Comparison of ENCODE assay signal across 1 cellular context in the genomic region with DNA sequence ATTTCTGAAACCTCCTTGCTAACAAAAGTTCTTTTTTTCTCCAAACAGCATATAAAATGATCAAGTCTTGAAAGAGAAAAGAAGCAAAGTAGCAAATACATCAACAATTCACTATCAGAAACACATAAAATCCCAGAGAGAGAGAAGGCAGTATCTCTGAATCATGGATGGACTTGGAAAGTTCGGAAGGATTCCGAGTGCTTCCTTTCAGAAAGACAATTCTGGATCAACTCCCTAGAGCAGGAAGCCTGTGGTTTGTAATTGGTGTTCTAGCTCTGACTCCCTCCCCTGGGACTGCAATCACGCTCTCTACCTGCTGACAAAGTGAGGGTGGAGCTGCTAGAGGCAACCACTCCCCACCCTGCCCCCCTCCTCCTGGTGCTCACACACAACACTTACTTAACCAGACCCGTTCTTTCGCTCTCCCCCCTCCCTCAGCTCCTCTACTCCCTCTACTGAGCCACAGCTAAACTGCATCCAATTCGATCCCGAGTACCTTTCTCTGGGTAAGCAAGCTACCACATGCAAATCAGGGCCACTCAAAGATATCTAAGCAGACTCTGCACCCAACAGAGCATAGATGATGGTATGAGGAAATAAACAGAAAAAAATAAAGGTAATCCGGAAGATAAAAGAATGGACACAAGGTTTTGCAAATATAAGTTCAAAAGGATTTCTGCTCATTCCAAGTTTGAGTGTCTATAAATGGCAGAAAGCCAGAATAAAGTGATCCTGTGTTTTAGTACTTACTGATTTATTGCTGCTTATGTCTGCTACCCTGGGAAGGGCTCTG.
TF ChIP-seq lines count a peak whose summit lies in the region.

A gene (minus strand): TSS at position 235 of the 793 bp plus-strand sequence. CDS start 1,957 bp downstream, outside the sequence.

TF ChIP-seq in HepG2, 621 proteins besides CTCF, POLR2A, EP300 and RAD21 (continued from another document and continues in another):
- TF ChIP-seq, protein P1, sequence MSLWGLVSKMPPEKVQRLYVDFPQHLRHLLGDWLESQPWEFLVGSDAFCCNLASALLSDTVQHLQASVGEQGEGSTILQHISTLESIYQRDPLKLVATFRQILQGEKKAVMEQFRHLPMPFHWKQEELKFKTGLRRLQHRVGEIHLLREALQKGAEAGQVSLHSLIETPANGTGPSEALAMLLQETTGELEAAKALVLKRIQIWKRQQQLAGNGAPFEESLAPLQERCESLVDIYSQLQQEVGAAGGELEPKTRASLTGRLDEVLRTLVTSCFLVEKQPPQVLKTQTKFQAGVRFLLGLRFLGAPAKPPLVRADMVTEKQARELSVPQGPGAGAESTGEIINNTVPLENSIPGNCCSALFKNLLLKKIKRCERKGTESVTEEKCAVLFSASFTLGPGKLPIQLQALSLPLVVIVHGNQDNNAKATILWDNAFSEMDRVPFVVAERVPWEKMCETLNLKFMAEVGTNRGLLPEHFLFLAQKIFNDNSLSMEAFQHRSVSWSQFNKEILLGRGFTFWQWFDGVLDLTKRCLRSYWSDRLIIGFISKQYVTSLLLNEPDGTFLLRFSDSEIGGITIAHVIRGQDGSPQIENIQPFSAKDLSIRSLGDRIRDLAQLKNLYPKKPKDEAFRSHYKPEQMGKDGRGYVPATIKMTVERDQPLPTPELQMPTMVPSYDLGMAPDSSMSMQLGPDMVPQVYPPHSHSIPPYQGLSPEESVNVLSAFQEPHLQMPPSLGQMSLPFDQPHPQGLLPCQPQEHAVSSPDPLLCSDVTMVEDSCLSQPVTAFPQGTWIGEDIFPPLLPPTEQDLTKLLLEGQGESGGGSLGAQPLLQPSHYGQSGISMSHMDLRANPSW (CRISPR knock-in tag; IDR thresholded peaks at IDR 0.05; ENCODE audit: borderline replicate concordance) = peak; percentile 94; the same call in 1 of the 2 replicates
- TF ChIP-seq HNF4G (IDR thresholded peaks at IDR 0.05; ENCODE audit: borderline replicate concordance, low read depth, low read length) (peak; percentile 45; the same call in 1 of the 2 replicates), HNF4G (CRISPR knock-in tag; IDR thresholded peaks at IDR 0.05; ENCODE audit: borderline replicate concordance, low read depth) (peak; percentile 64; the same call in 1 of the 2 replicates), CC2D1A (CRISPR knock-in tag; IDR thresholded peaks at IDR 0.05) (no peak; the same call in 1 of the 2 replicates), BRD4 (CRISPR knock-in tag; IDR thresholded peaks at IDR 0.05) (peak; percentile 87), ZNF713 (CRISPR knock-in tag; IDR thresholded peaks at IDR 0.05) (0 out of 2 replicates have a peak, but pooled peaks have one; percentile 67), ZNF317 (CRISPR knock-in tag; IDR thresholded peaks at IDR 0.05) (peak; percentile 86), SNAPC2 (CRISPR knock-in tag; IDR thresholded peaks at IDR 0.05) (peak; percentile 19; the same call in 1 of the 2 replicates), WIZ (CRISPR knock-in tag; IDR thresholded peaks at IDR 0.05) (no peak), REPIN1 (CRISPR knock-in tag; IDR thresholded peaks at IDR 0.05; ENCODE audit: borderline replicate concordance, low read depth) (peak; percentile 98), ZNF234 (CRISPR knock-in tag; conservative IDR thresholded peaks at IDR 0.05) (no peak), GABPB1 (CRISPR knock-in tag; IDR thresholded peaks at IDR 0.05) (peak; percentile 72), RARG (CRISPR knock-in tag; IDR thresholded peaks at IDR 0.05; ENCODE audit: low read depth) (no peak), NFE2L1 (CRISPR knock-in tag; IDR thresholded peaks at IDR 0.05; ENCODE audit: borderline replicate concordance) (no peak), DNMT3B (CRISPR knock-in tag; conservative IDR thresholded peaks at IDR 0.05) (no peak; the same call in 1 of the 2 replicates), KDM1A (CRISPR knock-in tag; IDR thresholded peaks at IDR 0.05) (no peak), DMAP1 (CRISPR knock-in tag; IDR thresholded peaks at IDR 0.05) (peak; percentile 42; the same call in 1 of the 2 replicates), ZNF839 (CRISPR knock-in tag; IDR thresholded peaks at IDR 0.05; ENCODE audit: borderline replicate concordance) (no peak), SP5 (CRISPR knock-in tag; IDR thresholded peaks at IDR 0.05; ENCODE audit: borderline replicate concordance, low read depth) (peak; percentile 87), ZNF768 (CRISPR knock-in tag; IDR thresholded peaks at IDR 0.05) (no peak), MZF1 (CRISPR knock-in tag; IDR thresholded peaks at IDR 0.05; ENCODE audit: borderline replicate concordance) (no peak), POLR2G (IDR thresholded peaks at IDR 0.05; ENCODE audit: low read depth, low read length) (peak; percentile 98), SETDB1 (CRISPR knock-in tag; IDR thresholded peaks at IDR 0.05; ENCODE audit: borderline replicate concordance) (no peak), AKAP8 (CRISPR knock-in tag; IDR thresholded peaks at IDR 0.05) (no peak)
- TF ChIP-seq, protein P2, sequence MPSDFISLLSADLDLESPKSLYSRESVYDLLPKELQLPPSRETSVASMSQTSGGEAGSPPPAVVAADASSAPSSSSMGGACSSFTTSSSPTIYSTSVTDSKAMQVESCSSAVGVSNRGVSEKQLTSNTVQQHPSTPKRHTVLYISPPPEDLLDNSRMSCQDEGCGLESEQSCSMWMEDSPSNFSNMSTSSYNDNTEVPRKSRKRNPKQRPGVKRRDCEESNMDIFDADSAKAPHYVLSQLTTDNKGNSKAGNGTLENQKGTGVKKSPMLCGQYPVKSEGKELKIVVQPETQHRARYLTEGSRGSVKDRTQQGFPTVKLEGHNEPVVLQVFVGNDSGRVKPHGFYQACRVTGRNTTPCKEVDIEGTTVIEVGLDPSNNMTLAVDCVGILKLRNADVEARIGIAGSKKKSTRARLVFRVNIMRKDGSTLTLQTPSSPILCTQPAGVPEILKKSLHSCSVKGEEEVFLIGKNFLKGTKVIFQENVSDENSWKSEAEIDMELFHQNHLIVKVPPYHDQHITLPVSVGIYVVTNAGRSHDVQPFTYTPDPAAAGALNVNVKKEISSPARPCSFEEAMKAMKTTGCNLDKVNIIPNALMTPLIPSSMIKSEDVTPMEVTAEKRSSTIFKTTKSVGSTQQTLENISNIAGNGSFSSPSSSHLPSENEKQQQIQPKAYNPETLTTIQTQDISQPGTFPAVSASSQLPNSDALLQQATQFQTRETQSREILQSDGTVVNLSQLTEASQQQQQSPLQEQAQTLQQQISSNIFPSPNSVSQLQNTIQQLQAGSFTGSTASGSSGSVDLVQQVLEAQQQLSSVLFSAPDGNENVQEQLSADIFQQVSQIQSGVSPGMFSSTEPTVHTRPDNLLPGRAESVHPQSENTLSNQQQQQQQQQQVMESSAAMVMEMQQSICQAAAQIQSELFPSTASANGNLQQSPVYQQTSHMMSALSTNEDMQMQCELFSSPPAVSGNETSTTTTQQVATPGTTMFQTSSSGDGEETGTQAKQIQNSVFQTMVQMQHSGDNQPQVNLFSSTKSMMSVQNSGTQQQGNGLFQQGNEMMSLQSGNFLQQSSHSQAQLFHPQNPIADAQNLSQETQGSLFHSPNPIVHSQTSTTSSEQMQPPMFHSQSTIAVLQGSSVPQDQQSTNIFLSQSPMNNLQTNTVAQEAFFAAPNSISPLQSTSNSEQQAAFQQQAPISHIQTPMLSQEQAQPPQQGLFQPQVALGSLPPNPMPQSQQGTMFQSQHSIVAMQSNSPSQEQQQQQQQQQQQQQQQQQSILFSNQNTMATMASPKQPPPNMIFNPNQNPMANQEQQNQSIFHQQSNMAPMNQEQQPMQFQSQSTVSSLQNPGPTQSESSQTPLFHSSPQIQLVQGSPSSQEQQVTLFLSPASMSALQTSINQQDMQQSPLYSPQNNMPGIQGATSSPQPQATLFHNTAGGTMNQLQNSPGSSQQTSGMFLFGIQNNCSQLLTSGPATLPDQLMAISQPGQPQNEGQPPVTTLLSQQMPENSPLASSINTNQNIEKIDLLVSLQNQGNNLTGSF (CRISPR knock-in tag; IDR thresholded peaks at IDR 0.05) = no peak
- TF ChIP-seq, protein P3, sequence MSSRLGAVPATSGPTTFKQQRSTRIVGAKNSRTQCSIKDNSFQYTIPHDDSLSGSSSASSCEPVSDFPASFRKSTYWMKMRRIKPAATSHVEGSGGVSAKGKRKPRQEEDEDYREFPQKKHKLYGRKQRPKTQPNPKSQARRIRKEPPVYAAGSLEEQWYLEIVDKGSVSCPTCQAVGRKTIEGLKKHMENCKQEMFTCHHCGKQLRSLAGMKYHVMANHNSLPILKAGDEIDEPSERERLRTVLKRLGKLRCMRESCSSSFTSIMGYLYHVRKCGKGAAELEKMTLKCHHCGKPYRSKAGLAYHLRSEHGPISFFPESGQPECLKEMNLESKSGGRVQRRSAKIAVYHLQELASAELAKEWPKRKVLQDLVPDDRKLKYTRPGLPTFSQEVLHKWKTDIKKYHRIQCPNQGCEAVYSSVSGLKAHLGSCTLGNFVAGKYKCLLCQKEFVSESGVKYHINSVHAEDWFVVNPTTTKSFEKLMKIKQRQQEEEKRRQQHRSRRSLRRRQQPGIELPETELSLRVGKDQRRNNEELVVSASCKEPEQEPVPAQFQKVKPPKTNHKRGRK (CRISPR knock-in tag; IDR thresholded peaks at IDR 0.05) = no peak; the same call in 1 of the 2 replicates
- TF ChIP-seq, protein P4, sequence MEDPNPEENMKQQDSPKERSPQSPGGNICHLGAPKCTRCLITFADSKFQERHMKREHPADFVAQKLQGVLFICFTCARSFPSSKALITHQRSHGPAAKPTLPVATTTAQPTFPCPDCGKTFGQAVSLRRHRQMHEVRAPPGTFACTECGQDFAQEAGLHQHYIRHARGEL (CRISPR knock-in tag; IDR thresholded peaks at IDR 0.05) = no peak
- TF ChIP-seq, protein P5, sequence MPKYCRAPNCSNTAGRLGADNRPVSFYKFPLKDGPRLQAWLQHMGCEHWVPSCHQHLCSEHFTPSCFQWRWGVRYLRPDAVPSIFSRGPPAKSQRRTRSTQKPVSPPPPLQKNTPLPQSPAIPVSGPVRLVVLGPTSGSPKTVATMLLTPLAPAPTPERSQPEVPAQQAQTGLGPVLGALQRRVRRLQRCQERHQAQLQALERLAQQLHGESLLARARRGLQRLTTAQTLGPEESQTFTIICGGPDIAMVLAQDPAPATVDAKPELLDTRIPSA (CRISPR knock-in tag; IDR thresholded peaks at IDR 0.05; ENCODE audit: borderline replicate concordance) = no peak
- TF ChIP-seq, protein P6, sequence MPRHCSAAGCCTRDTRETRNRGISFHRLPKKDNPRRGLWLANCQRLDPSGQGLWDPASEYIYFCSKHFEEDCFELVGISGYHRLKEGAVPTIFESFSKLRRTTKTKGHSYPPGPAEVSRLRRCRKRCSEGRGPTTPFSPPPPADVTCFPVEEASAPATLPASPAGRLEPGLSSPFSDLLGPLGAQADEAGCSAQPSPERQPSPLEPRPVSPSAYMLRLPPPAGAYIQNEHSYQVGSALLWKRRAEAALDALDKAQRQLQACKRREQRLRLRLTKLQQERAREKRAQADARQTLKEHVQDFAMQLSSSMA (CRISPR knock-in tag; IDR thresholded peaks at IDR 0.05) = peak; percentile 66; the same call in 1 of the 2 replicates
- TF ChIP-seq, protein P7, sequence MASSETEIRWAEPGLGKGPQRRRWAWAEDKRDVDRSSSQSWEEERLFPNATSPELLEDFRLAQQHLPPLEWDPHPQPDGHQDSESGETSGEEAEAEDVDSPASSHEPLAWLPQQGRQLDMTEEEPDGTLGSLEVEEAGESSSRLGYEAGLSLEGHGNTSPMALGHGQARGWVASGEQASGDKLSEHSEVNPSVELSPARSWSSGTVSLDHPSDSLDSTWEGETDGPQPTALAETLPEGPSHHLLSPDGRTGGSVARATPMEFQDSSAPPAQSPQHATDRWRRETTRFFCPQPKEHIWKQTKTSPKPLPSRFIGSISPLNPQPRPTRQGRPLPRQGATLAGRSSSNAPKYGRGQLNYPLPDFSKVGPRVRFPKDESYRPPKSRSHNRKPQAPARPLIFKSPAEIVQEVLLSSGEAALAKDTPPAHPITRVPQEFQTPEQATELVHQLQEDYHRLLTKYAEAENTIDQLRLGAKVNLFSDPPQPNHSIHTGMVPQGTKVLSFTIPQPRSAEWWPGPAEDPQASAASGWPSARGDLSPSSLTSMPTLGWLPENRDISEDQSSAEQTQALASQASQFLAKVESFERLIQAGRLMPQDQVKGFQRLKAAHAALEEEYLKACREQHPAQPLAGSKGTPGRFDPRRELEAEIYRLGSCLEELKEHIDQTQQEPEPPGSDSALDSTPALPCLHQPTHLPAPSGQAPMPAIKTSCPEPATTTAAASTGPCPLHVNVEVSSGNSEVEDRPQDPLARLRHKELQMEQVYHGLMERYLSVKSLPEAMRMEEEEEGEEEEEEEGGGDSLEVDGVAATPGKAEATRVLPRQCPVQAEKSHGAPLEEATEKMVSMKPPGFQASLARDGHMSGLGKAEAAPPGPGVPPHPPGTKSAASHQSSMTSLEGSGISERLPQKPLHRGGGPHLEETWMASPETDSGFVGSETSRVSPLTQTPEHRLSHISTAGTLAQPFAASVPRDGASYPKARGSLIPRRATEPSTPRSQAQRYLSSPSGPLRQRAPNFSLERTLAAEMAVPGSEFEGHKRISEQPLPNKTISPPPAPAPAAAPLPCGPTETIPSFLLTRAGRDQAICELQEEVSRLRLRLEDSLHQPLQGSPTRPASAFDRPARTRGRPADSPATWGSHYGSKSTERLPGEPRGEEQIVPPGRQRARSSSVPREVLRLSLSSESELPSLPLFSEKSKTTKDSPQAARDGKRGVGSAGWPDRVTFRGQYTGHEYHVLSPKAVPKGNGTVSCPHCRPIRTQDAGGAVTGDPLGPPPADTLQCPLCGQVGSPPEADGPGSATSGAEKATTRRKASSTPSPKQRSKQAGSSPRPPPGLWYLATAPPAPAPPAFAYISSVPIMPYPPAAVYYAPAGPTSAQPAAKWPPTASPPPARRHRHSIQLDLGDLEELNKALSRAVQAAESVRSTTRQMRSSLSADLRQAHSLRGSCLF (CRISPR knock-in tag; IDR thresholded peaks at IDR 0.05; ENCODE audit: borderline replicate concordance) = peak; percentile 34; the same call in 1 of the 2 replicates
- TF ChIP-seq, protein P8, sequence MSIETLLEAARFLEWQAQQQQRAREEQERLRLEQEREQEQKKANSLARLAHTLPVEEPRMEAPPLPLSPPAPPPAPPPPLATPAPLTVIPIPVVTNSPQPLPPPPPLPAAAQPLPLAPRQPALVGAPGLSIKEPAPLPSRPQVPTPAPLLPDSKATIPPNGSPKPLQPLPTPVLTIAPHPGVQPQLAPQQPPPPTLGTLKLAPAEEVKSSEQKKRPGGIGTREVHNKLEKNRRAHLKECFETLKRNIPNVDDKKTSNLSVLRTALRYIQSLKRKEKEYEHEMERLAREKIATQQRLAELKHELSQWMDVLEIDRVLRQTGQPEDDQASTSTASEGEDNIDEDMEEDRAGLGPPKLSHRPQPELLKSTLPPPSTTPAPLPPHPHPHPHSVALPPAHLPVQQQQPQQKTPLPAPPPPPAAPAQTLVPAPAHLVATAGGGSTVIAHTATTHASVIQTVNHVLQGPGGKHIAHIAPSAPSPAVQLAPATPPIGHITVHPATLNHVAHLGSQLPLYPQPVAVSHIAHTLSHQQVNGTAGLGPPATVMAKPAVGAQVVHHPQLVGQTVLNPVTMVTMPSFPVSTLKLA (IDR thresholded peaks at IDR 0.05) = peak; percentile 71
- TF ChIP-seq, protein P9, sequence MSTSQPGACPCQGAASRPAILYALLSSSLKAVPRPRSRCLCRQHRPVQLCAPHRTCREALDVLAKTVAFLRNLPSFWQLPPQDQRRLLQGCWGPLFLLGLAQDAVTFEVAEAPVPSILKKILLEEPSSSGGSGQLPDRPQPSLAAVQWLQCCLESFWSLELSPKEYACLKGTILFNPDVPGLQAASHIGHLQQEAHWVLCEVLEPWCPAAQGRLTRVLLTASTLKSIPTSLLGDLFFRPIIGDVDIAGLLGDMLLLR (CRISPR knock-in tag; IDR thresholded peaks at IDR 0.05) = peak; percentile 58; the same call in 1 of the 2 replicates
- TF ChIP-seq, protein P10, sequence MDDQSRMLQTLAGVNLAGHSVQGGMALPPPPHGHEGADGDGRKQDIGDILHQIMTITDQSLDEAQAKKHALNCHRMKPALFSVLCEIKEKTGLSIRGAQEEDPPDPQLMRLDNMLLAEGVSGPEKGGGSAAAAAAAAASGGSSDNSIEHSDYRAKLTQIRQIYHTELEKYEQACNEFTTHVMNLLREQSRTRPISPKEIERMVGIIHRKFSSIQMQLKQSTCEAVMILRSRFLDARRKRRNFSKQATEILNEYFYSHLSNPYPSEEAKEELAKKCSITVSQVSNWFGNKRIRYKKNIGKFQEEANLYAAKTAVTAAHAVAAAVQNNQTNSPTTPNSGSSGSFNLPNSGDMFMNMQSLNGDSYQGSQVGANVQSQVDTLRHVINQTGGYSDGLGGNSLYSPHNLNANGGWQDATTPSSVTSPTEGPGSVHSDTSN (CRISPR knock-in tag; IDR thresholded peaks at IDR 0.05; ENCODE audit: borderline replicate concordance) = no peak
